ENCODE assay signal across 17 cellular contexts in the genomic region with DNA sequence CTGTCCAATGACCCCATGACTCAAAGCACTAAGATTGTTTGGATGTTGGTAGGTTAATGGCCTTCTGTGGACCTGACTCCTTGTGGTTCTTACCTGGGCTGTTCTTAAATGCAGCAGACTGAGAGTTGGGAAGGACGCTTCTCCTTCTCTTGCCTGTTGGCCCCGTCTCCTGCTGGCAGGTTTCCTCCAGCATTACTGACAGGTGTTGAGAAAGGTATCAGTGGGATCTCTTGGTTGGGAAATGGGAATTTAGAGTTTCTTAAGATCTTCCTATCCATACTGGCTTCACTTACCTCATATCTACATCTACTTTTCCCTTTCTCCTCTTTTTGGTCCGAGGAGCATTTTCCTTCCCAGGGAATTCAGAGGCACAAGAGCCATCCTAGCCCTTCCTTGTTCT.
"Had no signal": no experiment of that assay in that cellular context is flagged by ENCODE, and none has a peak within 500 bp of the region (broad histone marks: within the 10 kb centered on the region; RNA-seq: fewer than 3 reads in every experiment).

No MANE protein-coding gene starts in this region.

- H3K4me3 ChIP-seq: heart right ventricle, psoas muscle, right atrium auricular region, tibial artery had no signal

- DNase-seq: activated CD4-positive, alpha-beta T cell treated with anti-CD3 and anti-CD28 coated beads, Interleukin-2, amount 10 ng/mL, durations not matched to agents 24 days and 14 days; activated CD4-positive, CD25-positive, alpha-beta regulatory T cell; activated CD8-positive, alpha-beta memory T cell treated with anti-CD3 and anti-CD28 coated beads, Interleukin-2, amount 10 ng/mL, durations not matched to agents 7 days and 5 days; activated CD8-positive, alpha-beta T cell treated with anti-CD3 and anti-CD28 coated beads for 36 hours; activated naive CD4-positive, alpha-beta T cell treated with Interleukin-2 at 50 U/mL for 16 hours; amygdala; effector CD4-positive, alpha-beta T cell; foreskin fibroblast; heart right ventricle; left colon; psoas muscle; stimulated activated CD4-positive, alpha-beta T cell treated with anti-CD3 and anti-CD28 coated beads, Interleukin-4, amount 100 ng/mL, for 4 hours; stimulated activated naive CD8-positive, alpha-beta T cell treated with anti-CD3 and anti-CD28 coated beads, Interleukin-15, amount 100 ng/mL, for 72 hours; tibial artery had no signal

- H3K36me3 ChIP-seq: right atrium auricular region had no signal

- H3K4me1 ChIP-seq: tibial artery had no signal

- H3K27ac ChIP-seq: heart right ventricle, psoas muscle, right atrium auricular region, tibial artery had no signal

- H3K4me3 Mint-ChIP-seq: activated CD4-positive, alpha-beta T cell treated with anti-CD3 and anti-CD28 coated beads, Interleukin-2, amount 10 ng/mL, durations not matched to agents 24 days and 14 days; activated CD8-positive, alpha-beta memory T cell treated with anti-CD3 and anti-CD28 coated beads, Interleukin-2, amount 10 ng/mL, durations not matched to agents 7 days and 5 days; activated CD8-positive, alpha-beta T cell treated with anti-CD3 and anti-CD28 coated beads for 36 hours; memory B cell; stimulated activated naive CD8-positive, alpha-beta T cell treated with anti-CD3 and anti-CD28 coated beads, Interleukin-15, amount 100 ng/mL, for 72 hours; T-helper 1 cell treated with Interleukin-12 subunit alpha and Interleukin-12 subunit beta and Interleukin-4 antibody, amounts not matched to agents 30 μg/mL and 1 μg/mL, for 36 hours had no signal

- H3K27me3 ChIP-seq: heart right ventricle, right atrium auricular region, tibial artery had no signal

- H3K27ac Mint-ChIP-seq: activated CD4-positive, alpha-beta T cell treated with anti-CD3 and anti-CD28 coated beads, Interleukin-2, amount 10 ng/mL, durations not matched to agents 24 days and 14 days; activated CD8-positive, alpha-beta memory T cell treated with anti-CD3 and anti-CD28 coated beads, Interleukin-2, amount 10 ng/mL, durations not matched to agents 7 days and 5 days; activated CD8-positive, alpha-beta T cell treated with anti-CD3 and anti-CD28 coated beads for 36 hours; T-helper 1 cell treated with Interleukin-12 subunit alpha and Interleukin-12 subunit beta and Interleukin-4 antibody, amounts not matched to agents 30 μg/mL and 1 μg/mL, for 36 hours had no signal

- H3K27me3 Mint-ChIP-seq: activated CD4-positive, alpha-beta T cell treated with anti-CD3 and anti-CD28 coated beads, Interleukin-2, amount 10 ng/mL, durations not matched to agents 24 days and 14 days; activated CD8-positive, alpha-beta memory T cell treated with anti-CD3 and anti-CD28 coated beads, Interleukin-2, amount 10 ng/mL, durations not matched to agents 7 days and 5 days; activated CD8-positive, alpha-beta T cell treated with anti-CD3 and anti-CD28 coated beads for 36 hours; memory B cell; stimulated activated naive CD8-positive, alpha-beta T cell treated with anti-CD3 and anti-CD28 coated beads, Interleukin-15, amount 100 ng/mL, for 72 hours had no signal

- H3K9me3 ChIP-seq: heart right ventricle, psoas muscle, right atrium auricular region, tibial artery had no signal

- H3K9me3 Mint-ChIP-seq: activated CD4-positive, alpha-beta T cell treated with anti-CD3 and anti-CD28 coated beads, Interleukin-2, amount 10 ng/mL, durations not matched to agents 24 days and 14 days; activated CD8-positive, alpha-beta T cell treated with anti-CD3 and anti-CD28 coated beads for 36 hours; memory B cell; stimulated activated naive CD8-positive, alpha-beta T cell treated with anti-CD3 and anti-CD28 coated beads, Interleukin-15, amount 100 ng/mL, for 72 hours; T-helper 1 cell treated with Interleukin-12 subunit alpha and Interleukin-12 subunit beta and Interleukin-4 antibody, amounts not matched to agents 30 μg/mL and 1 μg/mL, for 36 hours had no signal

- ATAC-seq: activated CD8-positive, alpha-beta memory T cell treated with anti-CD3 and anti-CD28 coated beads, Interleukin-2, amount 10 ng/mL, durations not matched to agents 7 days and 5 days; activated CD8-positive, alpha-beta T cell treated with anti-CD3 and anti-CD28 coated beads for 36 hours; heart right ventricle; psoas muscle; stimulated activated naive CD8-positive, alpha-beta T cell treated with anti-CD3 and anti-CD28 coated beads, Interleukin-15, amount 100 ng/mL, for 72 hours had no signal

- H3K36me3 Mint-ChIP-seq: activated CD8-positive, alpha-beta memory T cell treated with anti-CD3 and anti-CD28 coated beads, Interleukin-2, amount 10 ng/mL, durations not matched to agents 7 days and 5 days had no signal
